ENCODE assay signal across 14 cellular contexts in the genomic region with DNA sequence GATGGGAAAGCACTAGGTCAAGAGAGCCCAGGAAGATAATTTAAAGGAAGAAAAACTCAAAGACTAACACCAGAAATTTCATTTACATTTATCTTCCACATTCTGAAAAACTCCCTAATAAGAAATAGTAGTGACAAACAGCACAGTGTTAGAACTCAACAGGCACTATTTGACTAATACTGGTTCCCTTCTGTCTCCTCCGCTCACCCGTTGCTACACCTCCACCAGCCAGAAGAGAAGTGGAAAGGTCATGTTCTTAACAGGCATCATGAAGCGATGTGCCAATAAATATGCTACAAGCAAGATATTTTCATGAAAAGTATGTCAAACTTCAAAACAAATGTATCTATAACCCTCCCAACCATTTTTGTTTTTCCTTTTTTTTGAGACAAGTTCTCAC. TPM values are rescaled to one million over a fixed set of nuclear protein-coding genes. Genes with fewer than 3 reads are reported as not detected.
DNase-seq lines count a peak whose midpoint lies in the region; ATAC-seq and TF ChIP-seq lines count a peak whose summit lies in the region.
"Had no signal": no experiment of that assay in that cellular context is flagged by ENCODE, and none has a peak within 500 bp of the region (broad histone marks: within the 10 kb centered on the region; RNA-seq: fewer than 3 reads in every experiment).

No MANE protein-coding gene starts in this region.

- no TSS peak for BruUV-seq in Calu3 (replicated peaks; lab: Mats Ljungman, UMichigan)

- no peak for TF ChIP-seq CTCF in DOHH2 (IDR thresholded peaks at IDR 0.05; ENCODE audit: low read depth, low read length, poor library complexity, severe bottlenecking)
- no peak for TF ChIP-seq CTCF in lower lobe of right lung (IDR thresholded peaks at IDR 0.05)
- no peak for TF ChIP-seq CTCF in Calu3 (IDR thresholded peaks at IDR 0.05; ENCODE audit: unreplicated experiment)

- no peaks in the 10 kb centered on the region for H3K27me3 Mint-ChIP-seq in Calu3 (ENCODE audit: unreplicated experiment)

- no peaks in the 10 kb centered on the region for H3K9me3 Mint-ChIP-seq in Calu3 (ENCODE audit: low read depth, unreplicated experiment)

- DNase-seq in lower lobe of right lung: no peak
- DNase-seq in Calu3: no peak
- DNase-seq in GM19240 (ENCODE audit: insufficient read length, low spot score): no peak
- DNase-seq in germinal center (ENCODE audit: low spot score): no peak
- DNase-seq in DMS153 treated with DMSO at 0.1 percent for 48 hours (lab: John Stamatoyannopoulos, UW; ENCODE audit: unreplicated experiment): no peak
- DNase-seq: body of pancreas, NCI-H524 treated with DMSO at 0.1 percent for 48 hours, ovary had no signal

- H3K4me1 Mint-ChIP-seq in Calu3 (ENCODE audit: low read depth, unreplicated experiment): peaks cover 27% of the 10 kb centered on the region

- H3K79me2 ChIP-seq in DOHH2 (ENCODE audit: control insufficient read depth, low read length): peaks cover 100% of the 10 kb centered on the region

- ATAC-seq in GM18867 (IDR thresholded peaks at IDR 0.05; ENCODE audit: unreplicated experiment) (peak; percentile 65), HG03520 (IDR thresholded peaks at IDR 0.05; ENCODE audit: unreplicated experiment) (peak; percentile 38), lower lobe of right lung (peak; percentile 52 to 53)
- ATAC-seq: body of pancreas had no signal

- H3K4me2 ChIP-seq in DOHH2 (ENCODE audit: low read length): peak overlapping the region; percentile 8; the same call in 1 of the 2 replicates
- H3K4me2 ChIP-seq: KMS-11 had no signal

- intact Hi-C loops in lower lobe of right lung (cut with DNase I): no loop called here
- intact Hi-C loops in Calu3 (cut with micrococcal nuclease; ENCODE audit: unreplicated experiment): no loop called here

- peaks cover 5% of the 10 kb centered on the region; the same call in 1 of the 2 replicates for H3F3A ChIP-seq in DOHH2 (ENCODE audit: control insufficient read depth, insufficient read depth)

- CTCF ChIA-PET in Calu3 (lab: Charles Lee): no interaction called here

- H3K27me3 ChIP-seq in DOHH2 (ENCODE audit: control insufficient read depth, low read length): no peaks in the 10 kb centered on the region
- no peaks in the 10 kb centered on the region for H3K27me3 ChIP-seq in lower lobe of right lung (ENCODE audit: low read depth)
- H3K27me3 ChIP-seq: body of pancreas, esophagus muscularis mucosa, ovary, vagina had no signal

- H3K36me3 ChIP-seq in DOHH2 (ENCODE audit: control insufficient read depth, low read length) (peaks cover 11% of the 10 kb centered on the region; the same call in 1 of the 2 replicates), lower lobe of right lung (no peaks in the 10 kb centered on the region)
- H3K36me3 ChIP-seq: esophagus muscularis mucosa, ovary, vagina had no signal

- peaks cover 25% of the 10 kb centered on the region; the same call in 1 of the 2 replicates for H4K20me1 ChIP-seq in DOHH2 (ENCODE audit: control insufficient read depth, insufficient read depth, low read depth, low read length)

- H3K4me1 ChIP-seq in DOHH2 (ENCODE audit: control insufficient read depth, low read length) (peaks cover 43% of the 10 kb centered on the region), lower lobe of right lung (peaks cover 62% of the 10 kb centered on the region)

- no peak overlapping the region for H3K27ac ChIP-seq in DOHH2 (ENCODE audit: low read depth, low read length)
- no peak overlapping the region for H3K27ac ChIP-seq in lower lobe of right lung
- H3K27ac ChIP-seq: body of pancreas, esophagus muscularis mucosa, KMS-11, ovary, vagina had no signal

- peaks cover 10% of the 10 kb centered on the region for H3K36me3 Mint-ChIP-seq in Calu3 (ENCODE audit: insufficient read depth, unreplicated experiment)

- H3K4me3 ChIP-seq in DOHH2 (ENCODE audit: low read length): no peak overlapping the region
- H3K4me3 ChIP-seq in lower lobe of right lung: peak overlapping the region; percentile 9
- H3K4me3 ChIP-seq: body of pancreas, ovary, vagina had no signal

- H3K27ac Mint-ChIP-seq in Calu3 (ENCODE audit: unreplicated experiment): no peak overlapping the region

- H3K9me3 ChIP-seq in DOHH2 (ENCODE audit: control insufficient read depth, insufficient read depth, low read length) (no peaks in the 10 kb centered on the region), lower lobe of right lung (no peaks in the 10 kb centered on the region)
- H3K9me3 ChIP-seq: body of pancreas, esophagus muscularis mucosa, ovary, vagina had no signal

- H3K4me3 Mint-ChIP-seq in Calu3 (ENCODE audit: low read depth, unreplicated experiment): no peak overlapping the region

- H3K9me2 ChIP-seq in DOHH2 (replicated peaks; ENCODE audit: control insufficient read depth, low read length): no peaks in the 10 kb centered on the region

RNA-seq across cellular contexts. Expression of gene ROCK1, which starts 5.7 kb away (rescaled TPM):
- 67.0 TPM for total RNA-seq in lower lobe of right lung
- total RNA-seq in Calu3 (2022): 50.9 and 51.9 TPM in 2 replicates
